Comparison of ENCODE assay signal across 13 cellular contexts in the genomic region with DNA sequence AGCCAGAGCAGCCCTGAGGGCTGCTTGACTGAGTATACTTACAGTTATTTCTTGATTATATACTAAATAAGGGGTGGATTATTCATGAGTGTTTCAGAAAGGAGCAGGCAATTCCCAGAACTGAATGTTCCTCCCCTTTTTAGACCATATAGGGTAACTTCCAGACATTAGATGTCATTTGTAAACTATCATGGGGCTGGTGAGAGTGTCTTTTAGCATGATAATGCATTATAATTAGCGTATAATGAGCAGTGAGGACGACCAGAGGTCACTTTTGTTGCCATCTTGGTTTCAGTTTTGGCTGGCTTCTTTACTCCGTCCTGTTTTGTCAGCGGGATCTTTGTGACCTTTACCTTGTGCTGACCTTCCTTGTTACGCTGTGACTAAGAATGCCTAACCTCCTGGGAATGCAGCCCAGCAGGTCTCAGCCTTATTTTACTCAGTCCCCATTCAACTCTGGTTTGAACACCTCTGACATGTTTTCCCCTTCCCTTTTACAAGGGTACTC. TPM values are rescaled to one million over a fixed set of nuclear protein-coding genes. Genes with fewer than 3 reads are reported as not detected.
DNase-seq lines count a peak whose midpoint lies in the region; ATAC-seq and TF ChIP-seq lines count a peak whose summit lies in the region.
"Had no signal": no experiment of that assay in that cellular context is flagged by ENCODE, and none has a peak within 500 bp of the region (broad histone marks: within the 10 kb centered on the region; RNA-seq: fewer than 3 reads in every experiment).

No MANE protein-coding gene starts in this region.

- DNase-seq in NT2/D1 (ENCODE audit: low read depth, low spot score) (peak; percentile 22), foreskin keratinocyte (peak; percentile 59 to 87), renal cortical epithelial cell (ENCODE audit: low read depth) (peak; percentile 81), AG08395 (ENCODE audit: low spot score) (no peak)
- no peak for DNase-seq in activated naive CD4-positive, alpha-beta T cell (lab: John Stamatoyannopoulos, UW)
- DNase-seq: cortex of kidney, HFFc6, NCI-H1048, T-helper 17 cell had no signal

- H3K4me3 ChIP-seq in NT2/D1 (ENCODE audit: insufficient read length, low read depth): no peak overlapping the region
- H3K4me3 ChIP-seq: gastroesophageal sphincter had no signal

- H3K36me3 ChIP-seq in NT2/D1 (ENCODE audit: insufficient read depth, insufficient read length, low read length): peaks cover 54% of the 10 kb centered on the region

- no peak for TF ChIP-seq CTCF in foreskin keratinocyte (conservative IDR thresholded peaks at IDR 0.05)

- H3K9me3 ChIP-seq in NT2/D1 (ENCODE audit: insufficient read depth, low read length): peaks cover 11% of the 10 kb centered on the region; the same call in 1 of the 2 replicates
- H3K9me3 ChIP-seq: gastroesophageal sphincter had no signal

- no peak overlapping the region for H3K9ac ChIP-seq in NT2/D1 (ENCODE audit: insufficient read length, low read depth)

- ATAC-seq in GM21529 (IDR thresholded peaks at IDR 0.05; ENCODE audit: unreplicated experiment) (peak; percentile 70), foreskin keratinocyte (peak; percentile 98), HG03354 (IDR thresholded peaks at IDR 0.05; ENCODE audit: poor library complexity, severe bottlenecking, unreplicated experiment) (no peak), GM18873 (IDR thresholded peaks at IDR 0.05; ENCODE audit: low FRiP score, unreplicated experiment) (no peak)
- ATAC-seq: gastroesophageal sphincter, T-helper 17 cell had no signal

- H3K4me1 ChIP-seq in NT2/D1 (ENCODE audit: insufficient read depth, insufficient read length): no peaks in the 10 kb centered on the region
- peaks cover 17% of the 10 kb centered on the region for H3K4me1 ChIP-seq in foreskin keratinocyte
- H3K4me1 ChIP-seq: gastroesophageal sphincter had no signal

- H3K27me3 ChIP-seq in NT2/D1 (ENCODE audit: insufficient read depth, insufficient read length): no peaks in the 10 kb centered on the region
- H3K27me3 ChIP-seq in foreskin keratinocyte: no peaks in the 10 kb centered on the region
- H3K27me3 ChIP-seq: gastroesophageal sphincter had no signal

- no peak overlapping the region for H3K27ac ChIP-seq in foreskin keratinocyte
- H3K27ac ChIP-seq: gastroesophageal sphincter had no signal

RNA-seq across cellular contexts. Expression of a gene that starts 16.1 kb away (rescaled TPM):
- total RNA-seq in foreskin keratinocyte (38.5 and 41.8 TPM in 2 replicates), renal cortical epithelial cell (65.5 and 97.6 TPM in 2 replicates)
- 13.9 and 17.1 TPM in 2 replicates for polyA plus RNA-seq in foreskin keratinocyte

Comparison
In these comparisons a context has a peak if more than half of its experiments do, and no peak if none do; other contexts are left out.
1. ATAC-seq: peak in GM21529 (single experiment) and foreskin keratinocyte (single experiment); none in HG03354 (single experiment) and GM18873 (single experiment).
2. DNase-seq: peak in NT2/D1 (single experiment), foreskin keratinocyte (2 of 2) and renal cortical epithelial cell (single experiment); none in AG08395 (single experiment) and activated naive CD4-positive, alpha-beta T cell (0 of 4).